10 cellular contexts compared by ENCODE assay signal in the genomic region with DNA sequence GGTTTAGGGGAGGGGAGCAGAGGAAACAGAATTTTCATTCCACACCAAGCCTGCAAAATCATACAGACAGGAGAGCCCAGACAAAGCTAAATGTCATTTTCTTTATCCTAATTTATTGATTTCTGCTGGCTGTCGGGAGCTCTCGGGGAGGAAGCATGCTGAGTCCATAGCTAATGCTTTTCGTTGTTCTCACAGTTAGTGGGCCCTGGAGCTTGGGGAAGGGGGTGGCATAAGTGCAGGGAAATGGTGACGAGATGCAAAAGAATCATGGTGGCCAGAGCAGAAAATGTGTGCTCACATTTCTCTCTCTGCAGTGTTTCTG.
A peak's percentile ranks its signal among the peaks of the same experiment; 100 is the strongest.
DNase-seq lines count a peak whose midpoint lies in the region; ATAC-seq, FAIRE-seq and TF ChIP-seq lines count a peak whose summit lies in the region.
"Had no signal": no experiment of that assay in that cellular context is flagged by ENCODE, and none has a peak within 500 bp of the region (broad histone marks: within the 10 kb centered on the region; RNA-seq: fewer than 3 reads in every experiment).

No MANE protein-coding gene starts in this region.

- peaks cover 62% of the 10 kb centered on the region for H3K4me1 Mint-ChIP-seq in activated CD4-positive, alpha-beta T cell treated with anti-CD3 and anti-CD28 coated beads, Interleukin-2, amount 10 ng/mL, durations not matched to agents 7 days and 5 days
- H3K4me1 Mint-ChIP-seq in activated CD8-positive, alpha-beta T cell treated with anti-CD3 and anti-CD28 coated beads, Interleukin-2, amount 10 ng/mL, durations not matched to agents 7 days and 5 days (ENCODE audit: low read depth): peaks cover 61% of the 10 kb centered on the region

- POLR2A ChIA-PET in activated CD4-positive, alpha-beta T cell treated with anti-CD3 and anti-CD28 coated beads, Interleukin-2, amount 10 ng/mL, durations not matched to agents 7 days and 5 days (lab: Charles Lee): interaction anchor here (0.6 to 1.6 kb wide), 2 partner anchors 86 to 202 kb away, joined by 3 to 7 read pairs; no protein-coding TSS in a partner anchor
- POLR2A ChIA-PET in activated CD8-positive, alpha-beta T cell treated with anti-CD3 and anti-CD28 coated beads, Interleukin-2, amount 10 ng/mL, durations not matched to agents 7 days and 5 days (lab: Charles Lee): interaction anchor here (0.5 to 3.5 kb wide), 21 partner anchors 14 to 321 kb away, joined by 3 to 34 read pairs (median 4); partner anchors contain the start of gene IRF2BP2
- POLR2A ChIA-PET in HepG2 (lab: Yijun Ruan, JAX): interaction anchor here (0.6 to 3.2 kb wide), 11 partner anchors 29 to 315 kb away, joined by 3 to 25 read pairs (median 5); no protein-coding TSS in a partner anchor

- no peak overlapping the region for H2AFZ ChIP-seq in HepG2 (ENCODE audit: low read length)

- H3K9ac ChIP-seq in HepG2 (ENCODE audit: insufficient read depth, low read depth, low read length): no peak overlapping the region

- intact Hi-C loops in HepG2 (cut with micrococcal nuclease; ENCODE audit: unreplicated experiment): no loop called here

- no peak overlapping the region for H3K27ac ChIP-seq in HepG2 (ENCODE audit: extremely low read length, insufficient read depth, low read length)
- peak overlapping the region; percentile 46 to 69 for H3K27ac ChIP-seq in thoracic aorta

- no peak overlapping the region for H3K4me3 ChIP-seq in HepG2 (replicated peaks in 1 of 3; ENCODE audit: insufficient read depth in 1 of 3, low read depth in 2 of 3, low read length in 3 of 3)
- peak overlapping the region; percentile 18 for H3K4me3 ChIP-seq in thoracic aorta

- ATAC-seq in activated CD8-positive, alpha-beta T cell treated with anti-CD3 and anti-CD28 coated beads, Interleukin-2, amount 10 ng/mL, durations not matched to agents 7 days and 5 days: no peak
- no peak; the same call in 1 of the 3 replicates for ATAC-seq in HepG2
- no peak for ATAC-seq in thoracic aorta (ENCODE audit: insufficient number of reproducible peaks, low FRiP score, low read depth)
- ATAC-seq in HG02798 (IDR thresholded peaks at IDR 0.05; ENCODE audit: poor library complexity, unreplicated experiment): no peak

- in situ Hi-C loops in HepG2 (cut with HindIII; ENCODE audit: extremely low pct_ligation_motif_present, low pct_unique_long_range_greater_than_20kb): no loop called here

- peak overlapping the region; percentile 94 for H3K27ac Mint-ChIP-seq in activated CD4-positive, alpha-beta T cell treated with anti-CD3 and anti-CD28 coated beads, Interleukin-2, amount 10 ng/mL, durations not matched to agents 7 days and 5 days
- peak overlapping the region; percentile 90 for H3K27ac Mint-ChIP-seq in activated CD8-positive, alpha-beta T cell treated with anti-CD3 and anti-CD28 coated beads, Interleukin-2, amount 10 ng/mL, durations not matched to agents 7 days and 5 days

- TF ChIP-seq RAD21 in HepG2 (CRISPR knock-in tag; IDR thresholded peaks at IDR 0.05): no peak

- no peaks in the 10 kb centered on the region for H3K27me3 ChIP-seq in HepG2 (ENCODE audit: control insufficient read depth in 1 of 2, insufficient read depth in 2 of 2, low read length in 2 of 2)
- H3K27me3 ChIP-seq in thoracic aorta (replicated peaks; ENCODE audit: insufficient read depth): no peaks in the 10 kb centered on the region

- peaks cover 10% of the 10 kb centered on the region for H3K9me3 Mint-ChIP-seq in activated CD4-positive, alpha-beta T cell treated with anti-CD3 and anti-CD28 coated beads, Interleukin-2, amount 10 ng/mL, durations not matched to agents 7 days and 5 days
- H3K9me3 Mint-ChIP-seq in activated CD8-positive, alpha-beta T cell treated with anti-CD3 and anti-CD28 coated beads, Interleukin-2, amount 10 ng/mL, durations not matched to agents 7 days and 5 days (ENCODE audit: insufficient read depth): no peaks in the 10 kb centered on the region

- TF ChIP-seq CTCF in HepG2 (CRISPR knock-in tag; IDR thresholded peaks at IDR 0.05) (no peak), thoracic aorta (IDR thresholded peaks at IDR 0.05) (no peak)

- peak overlapping the region; percentile 23 for H3K4me3 Mint-ChIP-seq in activated CD4-positive, alpha-beta T cell treated with anti-CD3 and anti-CD28 coated beads, Interleukin-2, amount 10 ng/mL, durations not matched to agents 7 days and 5 days
- H3K4me3 Mint-ChIP-seq in activated CD8-positive, alpha-beta T cell treated with anti-CD3 and anti-CD28 coated beads, Interleukin-2, amount 10 ng/mL, durations not matched to agents 7 days and 5 days: peak overlapping the region; percentile 59

- BruUV-seq in HepG2 (replicated peaks; lab: Mats Ljungman, UMichigan): no TSS peak

- FAIRE-seq in HepG2 (lab: Jason Lieb, UNC) (no peak), RCC 7860 (lab: Jason Lieb, UNC) (no peak)

- no peak for DNase-seq in activated CD4-positive, alpha-beta T cell treated with anti-CD3 and anti-CD28 coated beads, Interleukin-2, amount 10 ng/mL, durations not matched to agents 7 days and 5 days
- no peak for DNase-seq in activated CD4-positive, alpha-beta T cell treated with anti-CD3 and anti-CD28 coated beads for 4 hours
- no peak for DNase-seq in activated CD8-positive, alpha-beta T cell treated with anti-CD3 and anti-CD28 coated beads, Interleukin-2, amount 10 ng/mL, durations not matched to agents 7 days and 5 days
- DNase-seq in HepG2 (ENCODE audit: low spot score) (no peak), thoracic aorta (ENCODE audit: low spot score) (no peak), RCC 7860 (ENCODE audit: low spot score) (no peak), Kasumi-1 (lab: John Stamatoyannopoulos, UW) (no peak)
- DNase-seq: AML-193, NCI-H1105 treated with DMSO at 0.1 percent for 48 hours had no signal

- H3K36me3 Mint-ChIP-seq in activated CD4-positive, alpha-beta T cell treated with anti-CD3 and anti-CD28 coated beads, Interleukin-2, amount 10 ng/mL, durations not matched to agents 7 days and 5 days (ENCODE audit: low read depth): peaks cover 9% of the 10 kb centered on the region
- no peaks in the 10 kb centered on the region for H3K36me3 Mint-ChIP-seq in activated CD8-positive, alpha-beta T cell treated with anti-CD3 and anti-CD28 coated beads, Interleukin-2, amount 10 ng/mL, durations not matched to agents 7 days and 5 days (ENCODE audit: low read depth)

- H3K9me3 ChIP-seq in HepG2 (ENCODE audit: low read length) (no peaks in the 10 kb centered on the region), thoracic aorta (no peaks in the 10 kb centered on the region)

- 66% methylated on average over 4 of the region's 4 CpGs for WGBS in HepG2 (ENCODE audit: low lambda C conversion rate)

- H3K79me2 ChIP-seq in HepG2 (ENCODE audit: insufficient read depth, low read length): no peaks in the 10 kb centered on the region

- peak overlapping the region; percentile 14; the same call in 1 of the 2 replicates for H3K4me2 ChIP-seq in HepG2 (ENCODE audit: low read depth, low read length)

- H3K4me1 ChIP-seq in HepG2 (ENCODE audit: insufficient read depth, low read length) (peaks cover 43% of the 10 kb centered on the region), thoracic aorta (ENCODE audit: control insufficient read depth in 1 of 2, low read depth in 2 of 2) (peaks cover 14 to 39% of the 10 kb centered on the region in 2 donors)

- H3K36me3 ChIP-seq in HepG2 (replicated peaks in 1 of 2; ENCODE audit: control insufficient read depth in 1 of 2, insufficient read depth in 2 of 2, low read length in 2 of 2) (no peaks in the 10 kb centered on the region), thoracic aorta (no peaks in the 10 kb centered on the region)

- no peaks in the 10 kb centered on the region for H4K20me1 ChIP-seq in HepG2 (ENCODE audit: insufficient read depth, low read length)

- no peak for TF ChIP-seq POLR2A in HepG2 (IDR thresholded peaks at IDR 0.05; ENCODE audit: insufficient read depth in 1 of 2, low read depth in 2 of 2, low read length in 2 of 2)

- CTCF ChIA-PET in activated CD4-positive, alpha-beta T cell treated with anti-CD3 and anti-CD28 coated beads, Interleukin-2, amount 10 ng/mL, durations not matched to agents 7 days and 5 days (lab: Charles Lee): interaction anchor here (0.6 to 2.2 kb wide), 12 partner anchors 11 to 675 kb away, joined by 3 to 12 read pairs (median 4); no protein-coding TSS in a partner anchor
- CTCF ChIA-PET in activated CD8-positive, alpha-beta T cell treated with anti-CD3 and anti-CD28 coated beads, Interleukin-2, amount 10 ng/mL, durations not matched to agents 7 days and 5 days (lab: Charles Lee): interaction anchor here (0.6 to 2.5 kb wide), 15 partner anchors 8 to 489 kb away, joined by 3 to 17 read pairs (median 5); no protein-coding TSS in a partner anchor
- CTCF ChIA-PET in HepG2 (lab: Yijun Ruan, JAX; ENCODE audit: low intra/inter-chr PET ratio, low total read pairs): no interaction called here

- H3K27me3 Mint-ChIP-seq in activated CD4-positive, alpha-beta T cell treated with anti-CD3 and anti-CD28 coated beads, Interleukin-2, amount 10 ng/mL, durations not matched to agents 7 days and 5 days: no peaks in the 10 kb centered on the region
- H3K27me3 Mint-ChIP-seq in activated CD8-positive, alpha-beta T cell treated with anti-CD3 and anti-CD28 coated beads, Interleukin-2, amount 10 ng/mL, durations not matched to agents 7 days and 5 days (ENCODE audit: low read depth): no peaks in the 10 kb centered on the region

- TF ChIP-seq EP300 in HepG2 (IDR thresholded peaks at IDR 0.05; ENCODE audit: low read depth in 2 of 2, low read length in 2 of 2) (no peak), HepG2 (CRISPR knock-in tag; IDR thresholded peaks at IDR 0.05; ENCODE audit: borderline replicate concordance) (no peak)
